ENCODE assay signal across 1 cellular context in the genomic region with DNA sequence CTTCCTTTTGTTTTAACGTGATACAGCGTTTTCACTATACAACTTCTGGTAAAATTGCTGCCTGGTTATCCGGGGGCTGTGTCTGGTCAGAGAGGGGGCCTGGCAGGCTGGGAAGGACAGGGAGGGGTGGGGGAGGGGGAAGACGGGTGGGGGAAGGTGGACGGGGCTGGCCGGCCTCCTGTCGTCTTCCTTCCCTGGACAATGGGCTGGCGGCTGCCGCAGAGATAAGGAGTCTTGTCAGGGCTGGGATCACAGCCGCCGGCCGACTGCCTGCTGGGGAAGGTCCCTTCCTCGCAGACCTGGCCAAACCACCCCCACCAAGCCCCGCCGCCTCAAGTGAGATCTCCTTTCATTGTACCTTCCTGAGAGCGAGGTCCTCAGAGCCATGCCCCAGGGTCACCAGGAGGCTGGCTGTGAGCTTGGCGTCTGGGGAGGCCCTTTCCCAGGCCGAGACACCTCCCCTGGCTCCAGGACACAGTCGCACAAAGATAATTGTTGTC.
TF ChIP-seq lines count a peak whose summit lies in the region.

No MANE protein-coding gene starts in this region.

TF ChIP-seq in K562, 482 proteins besides CTCF, POLR2A, EP300 and RAD21 (continued from another document):
- TF ChIP-seq, protein P1, sequence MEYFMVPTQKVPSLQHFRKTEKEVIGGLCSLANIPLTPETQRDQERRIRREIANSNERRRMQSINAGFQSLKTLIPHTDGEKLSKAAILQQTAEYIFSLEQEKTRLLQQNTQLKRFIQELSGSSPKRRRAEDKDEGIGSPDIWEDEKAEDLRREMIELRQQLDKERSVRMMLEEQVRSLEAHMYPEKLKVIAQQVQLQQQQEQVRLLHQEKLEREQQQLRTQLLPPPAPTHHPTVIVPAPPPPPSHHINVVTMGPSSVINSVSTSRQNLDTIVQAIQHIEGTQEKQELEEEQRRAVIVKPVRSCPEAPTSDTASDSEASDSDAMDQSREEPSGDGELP (CRISPR knock-in tag; IDR thresholded peaks at IDR 0.05; ENCODE audit: borderline replicate concordance), result peak; percentile 68; the same call in 1 of the 2 replicates
- TF ChIP-seq DPF2 (IDR thresholded peaks at IDR 0.05) (peak; percentile 29; the same call in 1 of the 2 replicates), SOX6 (IDR thresholded peaks at IDR 0.05) (peak; percentile 94), TRIM24 (IDR thresholded peaks at IDR 0.05) (no peak), CHD4 (IDR thresholded peaks at IDR 0.05; ENCODE audit: insufficient read depth, insufficient replicate concordance, low read depth, low read length, poor library complexity, severe bottlenecking) (no peak), ELF1 (tag; IDR thresholded peaks at IDR 0.05) (no peak; the same call in 1 of the 2 replicates), TAF1 (IDR thresholded peaks at IDR 0.05; ENCODE audit: control insufficient read depth, extremely low read depth, insufficient read depth, low read length, severe bottlenecking) (peak; percentile 9), CCNT2 (IDR thresholded peaks at IDR 0.05; ENCODE audit: borderline replicate concordance, extremely low read depth, insufficient read length, low read depth, low read length) (peak; percentile 91), ARHGAP35 (IDR thresholded peaks at IDR 0.05; ENCODE audit: partially characterized antibody) (no peak), CBFA2T3 (IDR thresholded peaks at IDR 0.05) (peak; percentile 77), ZBED1 (IDR thresholded peaks at IDR 0.05) (0 out of 2 replicates have a peak, but pooled peaks have one; percentile 56), ZNF644 (tag; IDR thresholded peaks at IDR 0.05; ENCODE audit: low read depth) (no peak; the same call in 1 of the 2 replicates), PCBP1 (IDR thresholded peaks at IDR 0.05; ENCODE audit: low read depth, low read length, poor library complexity, severe bottlenecking) (peak; percentile 63), HDGF (IDR thresholded peaks at IDR 0.05) (peak; percentile 60; the same call in 1 of the 2 replicates), BACH1 (tag; IDR thresholded peaks at IDR 0.05) (peak; percentile 79), MAZ (CRISPR knock-in tag; conservative IDR thresholded peaks at IDR 0.05 in 1 of 2, IDR thresholded peaks at IDR 0.05 in 1 of 2) (peak; percentile 12 to 56; a peak in 2 of 4 replicates), PTTG1 (tag; IDR thresholded peaks at IDR 0.05; ENCODE audit: low read depth) (no peak), RBBP5 (IDR thresholded peaks at IDR 0.05; ENCODE audit: borderline replicate concordance, insufficient read depth, low read length, poor library complexity, severe bottlenecking) (peak; percentile 49), HDAC2 (IDR thresholded peaks at IDR 0.05) (0 out of 2 replicates have a peak, but pooled peaks have one; percentile 13), RCOR1 (IDR thresholded peaks at IDR 0.05; ENCODE audit: borderline replicate concordance in 1 of 2, low read depth in 2 of 2, low read length in 2 of 2) (peak in 1 of 2 experiments; percentile 86; a peak in 2 of 4 replicates), CREM (IDR thresholded peaks at IDR 0.05; ENCODE audit: low read depth) (peak; percentile 58), TAL1 (IDR thresholded peaks at IDR 0.05) (peak; percentile 37; the same call in 1 of the 2 replicates), RBM15 (IDR thresholded peaks at IDR 0.05; ENCODE audit: insufficient read depth, low read length) (no peak), ZBTB17 (CRISPR knock-in tag; IDR thresholded peaks at IDR 0.05) (0 out of 2 replicates have a peak, but pooled peaks have one; percentile 13), POLR2G (IDR thresholded peaks at IDR 0.05; ENCODE audit: low read depth, low read length) (peak; percentile 83)
- TF ChIP-seq, protein P2, sequence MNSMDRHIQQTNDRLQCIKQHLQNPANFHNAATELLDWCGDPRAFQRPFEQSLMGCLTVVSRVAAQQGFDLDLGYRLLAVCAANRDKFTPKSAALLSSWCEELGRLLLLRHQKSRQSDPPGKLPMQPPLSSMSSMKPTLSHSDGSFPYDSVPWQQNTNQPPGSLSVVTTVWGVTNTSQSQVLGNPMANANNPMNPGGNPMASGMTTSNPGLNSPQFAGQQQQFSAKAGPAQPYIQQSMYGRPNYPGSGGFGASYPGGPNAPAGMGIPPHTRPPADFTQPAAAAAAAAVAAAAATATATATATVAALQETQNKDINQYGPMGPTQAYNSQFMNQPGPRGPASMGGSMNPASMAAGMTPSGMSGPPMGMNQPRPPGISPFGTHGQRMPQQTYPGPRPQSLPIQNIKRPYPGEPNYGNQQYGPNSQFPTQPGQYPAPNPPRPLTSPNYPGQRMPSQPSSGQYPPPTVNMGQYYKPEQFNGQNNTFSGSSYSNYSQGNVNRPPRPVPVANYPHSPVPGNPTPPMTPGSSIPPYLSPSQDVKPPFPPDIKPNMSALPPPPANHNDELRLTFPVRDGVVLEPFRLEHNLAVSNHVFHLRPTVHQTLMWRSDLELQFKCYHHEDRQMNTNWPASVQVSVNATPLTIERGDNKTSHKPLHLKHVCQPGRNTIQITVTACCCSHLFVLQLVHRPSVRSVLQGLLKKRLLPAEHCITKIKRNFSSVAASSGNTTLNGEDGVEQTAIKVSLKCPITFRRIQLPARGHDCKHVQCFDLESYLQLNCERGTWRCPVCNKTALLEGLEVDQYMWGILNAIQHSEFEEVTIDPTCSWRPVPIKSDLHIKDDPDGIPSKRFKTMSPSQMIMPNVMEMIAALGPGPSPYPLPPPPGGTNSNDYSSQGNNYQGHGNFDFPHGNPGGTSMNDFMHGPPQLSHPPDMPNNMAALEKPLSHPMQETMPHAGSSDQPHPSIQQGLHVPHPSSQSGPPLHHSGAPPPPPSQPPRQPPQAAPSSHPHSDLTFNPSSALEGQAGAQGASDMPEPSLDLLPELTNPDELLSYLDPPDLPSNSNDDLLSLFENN (IDR thresholded peaks at IDR 0.05; ENCODE audit: low read depth in 2 of 2, low read length in 2 of 2), result peak in 1 of 2 experiments; percentile 61; a peak in 1 of 4 replicates
- TF ChIP-seq, protein P3, sequence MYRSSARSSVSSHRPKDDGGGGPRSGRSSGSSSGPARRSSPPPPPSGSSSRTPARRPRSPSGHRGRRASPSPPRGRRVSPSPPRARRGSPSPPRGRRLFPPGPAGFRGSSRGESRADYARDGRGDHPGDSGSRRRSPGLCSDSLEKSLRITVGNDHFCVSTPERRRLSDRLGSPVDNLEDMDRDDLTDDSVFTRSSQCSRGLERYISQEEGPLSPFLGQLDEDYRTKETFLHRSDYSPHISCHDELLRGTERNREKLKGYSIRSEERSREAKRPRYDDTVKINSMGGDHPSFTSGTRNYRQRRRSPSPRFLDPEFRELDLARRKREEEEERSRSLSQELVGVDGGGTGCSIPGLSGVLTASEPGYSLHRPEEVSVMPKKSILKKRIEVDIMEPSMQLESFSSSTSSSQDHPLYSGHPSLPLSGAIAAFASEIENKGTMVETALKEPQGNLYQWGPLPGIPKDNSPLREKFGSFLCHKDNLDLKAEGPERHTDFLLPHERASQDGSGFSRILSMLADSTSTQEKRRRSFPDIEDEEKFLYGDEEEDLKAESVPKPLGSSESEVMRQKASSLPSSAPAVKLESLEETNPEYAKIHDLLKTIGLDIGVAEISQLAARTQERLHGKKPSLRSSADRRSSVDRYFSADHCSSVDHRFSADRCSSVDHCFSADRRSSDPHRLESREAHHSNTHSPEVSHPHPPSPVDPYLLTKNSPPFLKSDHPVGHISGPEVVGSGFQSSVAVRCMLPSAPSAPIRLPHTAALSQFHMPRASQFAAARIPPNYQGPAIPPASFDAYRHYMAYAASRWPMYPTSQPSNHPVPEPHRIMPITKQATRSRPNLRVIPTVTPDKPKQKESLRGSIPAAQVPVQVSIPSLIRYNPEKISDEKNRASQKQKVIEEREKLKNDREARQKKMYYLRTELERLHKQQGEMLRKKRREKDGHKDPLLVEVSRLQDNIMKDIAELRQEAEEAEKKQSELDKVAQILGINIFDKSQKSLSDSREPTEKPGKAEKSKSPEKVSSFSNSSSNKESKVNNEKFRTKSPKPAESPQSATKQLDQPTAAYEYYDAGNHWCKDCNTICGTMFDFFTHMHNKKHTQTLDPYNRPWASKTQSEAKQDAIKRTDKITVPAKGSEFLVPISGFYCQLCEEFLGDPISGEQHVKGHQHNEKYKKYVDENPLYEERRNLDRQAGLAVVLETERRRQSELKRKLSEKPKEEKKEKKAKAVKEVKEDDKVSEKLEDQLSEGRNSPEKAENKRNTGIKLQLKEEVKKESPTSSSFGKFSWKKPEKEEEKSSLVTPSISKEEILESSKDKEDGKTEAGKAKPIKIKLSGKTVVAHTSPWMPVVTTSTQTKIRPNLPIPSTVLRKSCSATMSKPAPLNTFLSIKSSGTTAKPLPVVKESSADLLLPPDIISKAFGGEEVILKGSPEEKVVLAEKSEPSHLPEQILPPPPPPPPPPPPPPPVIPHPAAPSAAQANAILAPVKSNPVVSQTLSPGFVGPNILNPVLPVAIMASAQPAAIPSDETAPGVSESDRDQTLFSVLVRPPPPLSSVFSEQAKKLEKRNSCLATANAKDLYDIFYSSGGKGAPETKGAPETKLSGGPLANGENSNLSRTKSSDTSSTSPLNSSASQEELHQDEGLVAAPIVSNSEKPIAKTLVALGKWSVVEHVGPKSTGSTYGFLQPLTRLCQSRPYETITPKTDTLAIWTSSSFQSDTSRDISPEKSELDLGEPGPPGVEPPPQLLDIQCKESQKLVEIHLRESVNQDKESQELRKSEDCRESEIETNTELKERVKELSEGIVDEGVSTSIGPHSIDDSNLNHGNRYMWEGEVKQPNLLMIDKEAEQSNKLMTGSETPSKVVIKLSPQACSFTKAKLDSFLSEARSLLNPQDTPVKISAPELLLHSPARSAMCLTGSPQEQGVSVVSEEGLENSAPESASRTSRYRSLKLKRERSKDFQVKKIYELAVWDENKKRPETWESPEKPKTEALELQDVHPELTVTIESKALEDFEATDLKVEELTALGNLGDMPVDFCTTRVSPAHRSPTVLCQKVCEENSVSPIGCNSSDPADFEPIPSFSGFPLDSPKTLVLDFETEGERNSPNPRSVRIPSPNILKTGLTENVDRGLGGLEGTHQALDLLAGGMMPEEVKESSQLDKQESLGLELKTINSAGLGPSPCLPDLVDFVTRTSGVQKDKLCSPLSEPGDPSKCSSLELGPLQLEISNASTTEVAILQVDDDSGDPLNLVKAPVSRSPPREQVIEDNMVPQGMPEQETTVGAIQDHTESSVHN (IDR thresholded peaks at IDR 0.05; ENCODE audit: borderline replicate concordance in 1 of 2, low read depth in 1 of 2), result no peak
- TF ChIP-seq, protein P4, sequence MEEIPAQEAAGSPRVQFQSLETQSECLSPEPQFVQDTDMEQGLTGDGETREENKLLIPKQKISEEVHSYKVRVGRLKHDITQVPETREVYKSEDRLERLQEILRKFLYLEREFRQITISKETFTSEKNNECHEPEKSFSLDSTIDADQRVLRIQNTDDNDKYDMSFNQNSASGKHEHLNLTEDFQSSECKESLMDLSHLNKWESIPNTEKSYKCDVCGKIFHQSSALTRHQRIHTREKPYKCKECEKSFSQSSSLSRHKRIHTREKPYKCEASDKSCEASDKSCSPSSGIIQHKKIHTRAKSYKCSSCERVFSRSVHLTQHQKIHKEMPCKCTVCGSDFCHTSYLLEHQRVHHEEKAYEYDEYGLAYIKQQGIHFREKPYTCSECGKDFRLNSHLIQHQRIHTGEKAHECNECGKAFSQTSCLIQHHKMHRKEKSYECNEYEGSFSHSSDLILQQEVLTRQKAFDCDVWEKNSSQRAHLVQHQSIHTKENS (CRISPR knock-in tag; IDR thresholded peaks at IDR 0.05), result no peak
